9 cellular contexts compared by ENCODE assay signal in the genomic region with DNA sequence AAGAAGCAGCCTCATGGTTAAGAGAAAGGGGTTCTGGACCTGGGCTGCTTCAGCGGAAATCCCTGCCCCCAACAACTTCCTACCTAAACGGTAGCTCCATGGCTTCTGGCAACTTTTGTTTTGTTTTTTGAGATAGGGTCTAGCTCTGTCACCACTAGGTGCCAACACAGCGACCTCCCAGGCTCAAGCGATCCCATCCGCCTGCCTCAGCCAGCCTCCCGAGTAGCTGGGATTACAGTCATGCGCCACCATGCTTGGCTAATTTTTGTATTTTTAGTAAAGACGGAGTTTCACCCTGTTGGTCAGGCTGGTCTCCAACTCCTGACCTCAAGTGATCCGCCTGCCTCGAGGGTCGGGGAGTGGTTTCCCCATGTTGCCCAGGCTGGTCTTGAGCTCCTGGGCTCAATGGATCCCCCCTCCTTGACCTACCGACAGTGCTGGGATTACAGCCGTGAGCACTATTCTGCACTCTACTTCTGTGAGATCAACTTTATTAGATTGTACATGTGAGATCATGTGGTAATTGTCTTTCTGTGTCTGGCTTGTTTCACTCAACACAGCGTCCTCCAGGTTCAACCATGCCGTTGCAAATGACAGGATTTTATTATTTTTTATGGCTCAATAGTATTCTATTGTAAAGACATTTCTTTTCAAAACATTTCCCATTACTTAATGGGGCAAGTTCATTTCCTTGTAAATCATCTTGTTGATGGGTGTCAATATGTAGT. TPM values are rescaled to one million over a fixed set of nuclear protein-coding genes. Genes with fewer than 3 reads are reported as not detected.
A peak's percentile ranks its signal among the peaks of the same experiment; 100 is the strongest.
DNase-seq lines count a peak whose midpoint lies in the region; ATAC-seq, FAIRE-seq and TF ChIP-seq lines count a peak whose summit lies in the region.
"Had no signal": no experiment of that assay in that cellular context is flagged by ENCODE, and none has a peak within 500 bp of the region (broad histone marks: within the 10 kb centered on the region; RNA-seq: fewer than 3 reads in every experiment).

No MANE protein-coding gene starts in this region.

- peak overlapping the region; percentile 100 for H3K4me3 Mint-ChIP-seq in activated naive CD4-positive, alpha-beta T cell treated with anti-CD3 and anti-CD28 coated beads for 36 hours
- H3K4me3 Mint-ChIP-seq in neural progenitor cell: no peak overlapping the region

- WGBS in H1 (ENCODE audit: extremely low coverage in 1 of 2, insufficient coverage in 1 of 2, insufficient read length in 1 of 2, insufficient replicate concordance in 2 of 2, low coverage in 1 of 2, low lambda C conversion rate in 2 of 2, missing lambda C conversion rate in 1 of 2), 2 experiments: 47% methylated on average over 15 of the region's 15 CpGs; no CpG with 5 or more reads in 1 of the 2 experiments

- H2AFZ ChIP-seq in H1 (ENCODE audit: low read length): 0 out of 2 replicates have a peak overlapping the region, but pooled peaks have one; percentile 15
- H2AFZ ChIP-seq in neural progenitor cell (replicated peaks): peak overlapping the region; percentile 46

- H3K9me3 ChIP-seq in SJSA1 (replicated peaks): no peaks in the 10 kb centered on the region
- no peaks in the 10 kb centered on the region for H3K9me3 ChIP-seq in H1 (ENCODE audit: insufficient read depth in 2 of 2, low read depth in 1 of 2, low read length in 1 of 2)
- no peaks in the 10 kb centered on the region for H3K9me3 ChIP-seq in neural progenitor cell (ENCODE audit: low read depth)

- peak overlapping the region; percentile 63; the same call in 1 of the 2 replicates for H3K18ac ChIP-seq in H1 (ENCODE audit: extremely low read depth, low read length)

- peak overlapping the region; percentile 94 for H2BK20ac ChIP-seq in H1 (ENCODE audit: low read length)

- H3K4me1 Mint-ChIP-seq in activated naive CD4-positive, alpha-beta T cell treated with anti-CD3 and anti-CD28 coated beads for 36 hours (ENCODE audit: low read depth): peaks cover 29% of the 10 kb centered on the region
- peaks cover 12% of the 10 kb centered on the region for H3K4me1 Mint-ChIP-seq in neural progenitor cell

- peak overlapping the region; percentile 80; the same call in 1 of the 2 replicates for H2BK12ac ChIP-seq in H1 (ENCODE audit: low read depth, low read length)

- no peak overlapping the region for H4K5ac ChIP-seq in H1 (ENCODE audit: insufficient read length, low read depth, low read length)

- H3K79me1 ChIP-seq in H1 (ENCODE audit: low read depth, low read length): no peaks in the 10 kb centered on the region

- no peak overlapping the region for H2BK5ac ChIP-seq in H1 (ENCODE audit: low read depth, low read length)

- H3K36me3 Mint-ChIP-seq in activated naive CD4-positive, alpha-beta T cell treated with anti-CD3 and anti-CD28 coated beads for 36 hours (ENCODE audit: low read depth): peaks cover 10% of the 10 kb centered on the region
- H3K36me3 Mint-ChIP-seq in neural progenitor cell: peaks cover 7% of the 10 kb centered on the region

- peaks cover 14% of the 10 kb centered on the region for H3F3A ChIP-seq in neural progenitor cell (ENCODE audit: low read depth)

- peak in 1 of 2 experiments; percentile 49; a peak in 1 of 3 replicates for TF ChIP-seq POLR2A in H1 (IDR thresholded peaks at IDR 0.05; ENCODE audit: control extremely low read depth in 1 of 2, low read depth in 2 of 2, low read length in 2 of 2)

- no peak overlapping the region for H2AK5ac ChIP-seq in H1 (ENCODE audit: low read depth, low read length)

- CTCF ChIA-PET in activated naive CD4-positive, alpha-beta T cell treated with anti-CD3 and anti-CD28 coated beads for 36 hours (lab: Charles Lee): no interaction called here
- CTCF ChIA-PET in H1 (lab: Charles Lee; ENCODE audit: partially characterized antibody): interaction anchor here (0.9 to 1.4 kb wide), 4 partner anchors 20 to 154 kb away, joined by 3 read pairs; no protein-coding TSS in a partner anchor

- peak overlapping the region; percentile 16; the same call in 1 of the 2 replicates for H2BK15ac ChIP-seq in H1 (ENCODE audit: low read length)

- H3K27ac Mint-ChIP-seq in activated naive CD4-positive, alpha-beta T cell treated with anti-CD3 and anti-CD28 coated beads for 36 hours: peak overlapping the region; percentile 96
- no peak overlapping the region for H3K27ac Mint-ChIP-seq in neural progenitor cell

- H3K9ac ChIP-seq in H1 (replicated peaks in 1 of 4; ENCODE audit: extremely low read depth in 1 of 4, low read depth in 3 of 4, low read length in 3 of 4) (peak overlapping the region in 1 of 4 experiments; percentile 23; a peak in 1 of 7 replicates), neural progenitor cell (no peak overlapping the region)

- peak in 1 of 2 experiments; percentile 8; a peak in 1 of 4 replicates for TF ChIP-seq RAD21 in H1 (IDR thresholded peaks at IDR 0.05 in 1 of 2, conservative IDR thresholded peaks at IDR 0.05 in 1 of 2; ENCODE audit: low read depth in 2 of 2, low read length in 2 of 2)

- no peak overlapping the region for H3K56ac ChIP-seq in H1 (replicated peaks; ENCODE audit: insufficient read length, low read depth, low read length)

- H3K9me3 Mint-ChIP-seq in activated naive CD4-positive, alpha-beta T cell treated with anti-CD3 and anti-CD28 coated beads for 36 hours: no peaks in the 10 kb centered on the region
- peaks cover 2% of the 10 kb centered on the region for H3K9me3 Mint-ChIP-seq in neural progenitor cell

- H4K91ac ChIP-seq in H1 (replicated peaks; ENCODE audit: insufficient read length, low read length): no peak overlapping the region

- H3K27me3 ChIP-seq in SJSA1 (replicated peaks) (0 out of 2 replicates have a peak, but pooled peaks cover 4% of the 10 kb centered on the region), H1 (replicated peaks in 1 of 4; ENCODE audit: control insufficient read depth in 3 of 4, extremely low read depth in 1 of 4, insufficient read depth in 3 of 4, low read length in 3 of 4) (peaks cover 0 to 12% (median 5%) of the 10 kb centered on the region in 4 experiments; a peak in 4 of 7 replicates), neural progenitor cell (peaks cover 14% of the 10 kb centered on the region)

- intact Hi-C loops in activated naive CD4-positive, alpha-beta T cell treated with anti-CD3 and anti-CD28 coated beads for 36 hours (cut with micrococcal nuclease): no loop called here

- H3K36me3 ChIP-seq in SJSA1 (peaks cover 9% of the 10 kb centered on the region; the same call in 1 of the 2 replicates), H1 (ENCODE audit: control insufficient read depth in 2 of 4, insufficient read depth in 4 of 4, low read length in 3 of 4) (peaks cover 0 to 3% (median 0%) of the 10 kb centered on the region in 4 experiments; a peak in 1 of 8 replicates), neural progenitor cell (no peaks in the 10 kb centered on the region)

- H4K8ac ChIP-seq in H1 (ENCODE audit: extremely low read depth, insufficient read depth, low read length): no peak overlapping the region

- no peak for ATAC-seq in HG03521 (IDR thresholded peaks at IDR 0.05; ENCODE audit: unreplicated experiment)
- ATAC-seq in GM18861 (IDR thresholded peaks at IDR 0.05; ENCODE audit: unreplicated experiment): no peak

- POLR2A ChIA-PET in H1 (lab: Charles Lee; ENCODE audit: partially characterized antibody): interaction anchor here (0.9 to 1.1 kb wide), 3 partner anchors 9 to 53 kb away, joined by 3 to 7 read pairs (median 3); no protein-coding TSS in a partner anchor

- peak; percentile 29 for DNase-seq in activated naive CD4-positive, alpha-beta T cell treated with anti-CD3 and anti-CD28 coated beads for 36 hours
- DNase-seq in activated naive CD4-positive, alpha-beta T cell treated with Interleukin-2 at 50 U/mL for 16 hours: no peak
- peak; percentile 29 to 43 for DNase-seq in SJSA1 (ENCODE audit: low read depth in 1 of 2, low spot score in 2 of 2)
- DNase-seq in H1 (ENCODE audit: low read depth in 1 of 2, low spot score in 2 of 2): no peak
- DNase-seq in neural progenitor cell (ENCODE audit: low spot score): no peak
- DNase-seq in effector CD8-positive, alpha-beta T cell (lab: John Stamatoyannopoulos, UW): no peak

- H4K20me1 ChIP-seq in H1 (replicated peaks in 1 of 2; ENCODE audit: control insufficient read depth in 1 of 2, insufficient read depth in 2 of 2, low read length in 2 of 2) (peaks cover 0 to 3% of the 10 kb centered on the region in 2 experiments), neural progenitor cell (ENCODE audit: low read depth) (peaks cover 23% of the 10 kb centered on the region)

- FAIRE-seq in H1 (lab: Jason Lieb, UNC): no peak
- FAIRE-seq: G401.6 had no signal

- H3K4me1 ChIP-seq in SJSA1 (replicated peaks) (0 out of 2 replicates have a peak, but pooled peaks cover 9% of the 10 kb centered on the region), H1 (replicated peaks in 1 of 4; ENCODE audit: control insufficient read depth in 3 of 4, insufficient read depth in 4 of 4, low read length in 3 of 4) (peaks cover 1 to 16% (median 6%) of the 10 kb centered on the region in 4 experiments; a peak in 5 of 7 replicates), neural progenitor cell (peaks cover 9% of the 10 kb centered on the region)

- H3K4me3 ChIP-seq in SJSA1 (peak overlapping the region; percentile 78), H1 (ENCODE audit: extremely low read depth in 1 of 4, insufficient read depth in 2 of 4, low read depth in 3 of 4, low read length in 4 of 4) (peak overlapping the region; percentile 27 to 87 (median 76); a peak in 5 of 8 replicates), neural progenitor cell (no peak overlapping the region)

- TF ChIP-seq CTCF in H1 (IDR thresholded peaks at IDR 0.05; ENCODE audit: control extremely low read depth in 1 of 3, insufficient read depth in 1 of 3, low read depth in 1 of 3, low read length in 3 of 3): peak in 2 of 3 experiments; percentile 0 to 11; a peak in 2 of 4 replicates
- TF ChIP-seq CTCF in neural progenitor cell (IDR thresholded peaks at IDR 0.05): no peak

- no peak overlapping the region for H3K14ac ChIP-seq in H1 (ENCODE audit: insufficient read length)

- H3K4ac ChIP-seq in H1 (replicated peaks; ENCODE audit: insufficient read length, low read depth, low read length): no peak overlapping the region

- H3K27me3 Mint-ChIP-seq in activated naive CD4-positive, alpha-beta T cell treated with anti-CD3 and anti-CD28 coated beads for 36 hours (ENCODE audit: low read depth): no peaks in the 10 kb centered on the region
- H3K27me3 Mint-ChIP-seq in neural progenitor cell (ENCODE audit: insufficient read depth, low read depth): peaks cover 3% of the 10 kb centered on the region

- peaks cover 2% of the 10 kb centered on the region; the same call in 1 of the 2 replicates for H3K23me2 ChIP-seq in H1 (ENCODE audit: low read depth, low read length)

- H3K23ac ChIP-seq in H1 (ENCODE audit: insufficient read length): no peak overlapping the region

- no peak overlapping the region for H3K27ac ChIP-seq in SJSA1
- H3K27ac ChIP-seq in H1 (ENCODE audit: low read depth, low read length): no peak overlapping the region
- no peak overlapping the region for H3K27ac ChIP-seq in neural progenitor cell

- H3K79me2 ChIP-seq in H1 (ENCODE audit: control insufficient read depth in 1 of 2, insufficient read depth in 2 of 2, low read length in 2 of 2) (peaks cover 0 to 25% of the 10 kb centered on the region in 2 experiments; a peak in 3 of 4 replicates), neural progenitor cell (ENCODE audit: low read depth) (peaks cover 30% of the 10 kb centered on the region)

- H3K4me2 ChIP-seq in H1 (ENCODE audit: insufficient read depth in 1 of 2, low read depth in 2 of 2, low read length in 2 of 2) (peak overlapping the region; percentile 79 to 97), neural progenitor cell (peak overlapping the region; percentile 90)

- peak overlapping the region; percentile 66 for H2BK120ac ChIP-seq in H1 (replicated peaks; ENCODE audit: low read depth, low read length)

- TF ChIP-seq EP300 in H1 (IDR thresholded peaks at IDR 0.05; ENCODE audit: borderline replicate concordance in 1 of 2, low read depth in 2 of 2, low read length in 2 of 2): no peak

RNA-seq across cellular contexts. Expression of a gene that starts 1.3 kb away (rescaled TPM):
- 10 to 100 TPM; 16.0 to 17.7 TPM for total RNA-seq in activated naive CD4-positive, alpha-beta T cell treated with anti-CD3 and anti-CD28 coated beads for 36 hours
- total RNA-seq in SJSA1 (2014; rRNA removed; shearing (Covaris generic)): 19.0 and 20.1 TPM in 2 replicates
- total RNA-seq in H1 (2021; fragmentation: NEBNext Ultra II Directional; extraction: Animal tissue kit (Norgen Biotek cat#: 25700)): 13.5 and 14.3 TPM in 2 replicates
- 3.3 and 7.1 TPM in 2 replicates for polyA plus RNA-seq in H1 (2011; rRNA removed)
- polyA plus RNA-seq in H1 (2011; cell fraction: cytosol; rRNA removed): 10.2 TPM
- polyA plus RNA-seq in H1 (2011; cell fraction: nucleus; rRNA removed): 2.7 TPM
- polyA plus RNA-seq in H1 (2012, experiment 1 of 2): 10.6 to 16.5 TPM (median 10.9 TPM) in 4 replicates
- 1.1 TPM for polyA plus RNA-seq in H1 (2012, experiment 2 of 2)
- 7.7 TPM for polyA plus RNA-seq in H1 (2013, experiment 1 of 2)
- polyA plus RNA-seq in H1 (2013, experiment 2 of 2): 7.9 TPM
- polyA minus RNA-seq in H1 (2011; rRNA and poly(A)+ RNA removed): 16.1 and 18.3 TPM in 2 replicates
- polyA minus RNA-seq in H1 (2011; cell fraction: cytosol; rRNA and poly(A)+ RNA removed): 9.2 TPM
- 22.0 TPM for polyA minus RNA-seq in H1 (2011; cell fraction: nucleus; rRNA and poly(A)+ RNA removed)
- 22.2 and 36.9 TPM in 2 replicates for total RNA-seq in neural progenitor cell (ENCODE audit: low replicate concordance)

RNA-seq across cellular contexts. Expression of a gene that starts 56.9 kb away (rescaled TPM):
- under 1 TPM in 1 of 2 experiments, not detected in 1; 0.07 TPM for total RNA-seq in activated naive CD4-positive, alpha-beta T cell treated with anti-CD3 and anti-CD28 coated beads for 36 hours
- not detected in 2 replicates for total RNA-seq in SJSA1 (2014; rRNA removed; shearing (Covaris generic))
- total RNA-seq in H1 (2021; fragmentation: NEBNext Ultra II Directional; extraction: Animal tissue kit (Norgen Biotek cat#: 25700)): 0.27 and 0.32 TPM in 2 replicates
- polyA plus RNA-seq in H1 (2011; rRNA removed): 0.08 and 0.09 TPM in 2 replicates
- 0.16 TPM for polyA plus RNA-seq in H1 (2011; cell fraction: cytosol; rRNA removed)
- 0.64 TPM for polyA plus RNA-seq in H1 (2011; cell fraction: nucleus; rRNA removed)
- polyA plus RNA-seq in H1 (2012, experiment 1 of 2): 0.11 to 0.28 TPM (median 0.18 TPM) in 4 replicates
- 0.05 TPM for polyA plus RNA-seq in H1 (2012, experiment 2 of 2)
- 0.26 TPM for polyA plus RNA-seq in H1 (2013, experiment 1 of 2)
- 0.22 TPM for polyA plus RNA-seq in H1 (2013, experiment 2 of 2)
- polyA minus RNA-seq in H1 (2011; rRNA and poly(A)+ RNA removed): 0.02 and 0.06 TPM in 2 replicates
- polyA minus RNA-seq in H1 (2011; cell fraction: cytosol; rRNA and poly(A)+ RNA removed): not detected
- 0.50 TPM for polyA minus RNA-seq in H1 (2011; cell fraction: nucleus; rRNA and poly(A)+ RNA removed)
- 1.6 and 2.0 TPM in 2 replicates for total RNA-seq in neural progenitor cell (ENCODE audit: low replicate concordance)

Comparison
In these comparisons a context has a peak if more than half of its experiments do, and no peak if none do; other contexts are left out.
1. DNase-seq: peak in activated naive CD4-positive, alpha-beta T cell treated with anti-CD3 and anti-CD28 coated beads for 36 hours (single experiment) and SJSA1 (2 of 2); none in activated naive CD4-positive, alpha-beta T cell treated with Interleukin-2 at 50 U/mL for 16 hours (single experiment), H1 (0 of 2), neural progenitor cell (single experiment) and effector CD8-positive, alpha-beta T cell (single experiment).